Comparison of ENCODE assay signal across 1 cellular context in genomic region chr10:74826142-74827044, GRCh38.
TF ChIP-seq lines count a peak whose summit lies in the region.

Gene KAT6B, plus strand, starts transcription at chr10:74826600. Its CDS starts 16,258 bp downstream, at chr10:74842858.

TF ChIP-seq in HepG2, 621 proteins besides CTCF, POLR2A, EP300 and RAD21 (continued from another document and continues in another):
- peak; percentile 77; the same call in 1 of the 2 replicates for TF ChIP-seq THAP9 (CRISPR knock-in tag; IDR thresholded peaks at IDR 0.05; ENCODE audit: borderline replicate concordance)
- TF ChIP-seq ZNF878 (CRISPR knock-in tag; IDR thresholded peaks at IDR 0.05), result no peak
- TF ChIP-seq ZNF781 (CRISPR knock-in tag; IDR thresholded peaks at IDR 0.05; ENCODE audit: borderline replicate concordance, not compliant biosample characterization), result no peak
- no peak for TF ChIP-seq MED13 (CRISPR knock-in tag; IDR thresholded peaks at IDR 0.05)
- TF ChIP-seq ZC3H4 (CRISPR knock-in tag; IDR thresholded peaks at IDR 0.05; ENCODE audit: borderline replicate concordance), result peak; percentile 25; the same call in 1 of the 2 replicates
- TF ChIP-seq ZNF687 (CRISPR knock-in tag; IDR thresholded peaks at IDR 0.05), result peak; percentile 62
- TF ChIP-seq FOXA3 (CRISPR knock-in tag; IDR thresholded peaks at IDR 0.05), result peak; percentile 24; the same call in 1 of the 2 replicates
- 0 out of 2 replicates have a peak, but pooled peaks have one; percentile 44 for TF ChIP-seq ZNF850 (CRISPR knock-in tag; conservative IDR thresholded peaks at IDR 0.05)
- no peak for TF ChIP-seq NRL (CRISPR knock-in tag; IDR thresholded peaks at IDR 0.05; ENCODE audit: borderline replicate concordance)
- TF ChIP-seq CHD2 (IDR thresholded peaks at IDR 0.05; ENCODE audit: low read depth, low read length), result peak; percentile 70
- TF ChIP-seq, protein P1, sequence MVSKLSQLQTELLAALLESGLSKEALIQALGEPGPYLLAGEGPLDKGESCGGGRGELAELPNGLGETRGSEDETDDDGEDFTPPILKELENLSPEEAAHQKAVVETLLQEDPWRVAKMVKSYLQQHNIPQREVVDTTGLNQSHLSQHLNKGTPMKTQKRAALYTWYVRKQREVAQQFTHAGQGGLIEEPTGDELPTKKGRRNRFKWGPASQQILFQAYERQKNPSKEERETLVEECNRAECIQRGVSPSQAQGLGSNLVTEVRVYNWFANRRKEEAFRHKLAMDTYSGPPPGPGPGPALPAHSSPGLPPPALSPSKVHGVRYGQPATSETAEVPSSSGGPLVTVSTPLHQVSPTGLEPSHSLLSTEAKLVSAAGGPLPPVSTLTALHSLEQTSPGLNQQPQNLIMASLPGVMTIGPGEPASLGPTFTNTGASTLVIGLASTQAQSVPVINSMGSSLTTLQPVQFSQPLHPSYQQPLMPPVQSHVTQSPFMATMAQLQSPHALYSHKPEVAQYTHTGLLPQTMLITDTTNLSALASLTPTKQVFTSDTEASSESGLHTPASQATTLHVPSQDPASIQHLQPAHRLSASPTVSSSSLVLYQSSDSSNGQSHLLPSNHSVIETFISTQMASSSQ (IDR thresholded peaks at IDR 0.05; ENCODE audit: low read depth), result no peak
- TF ChIP-seq, protein P1 (CRISPR knock-in tag; IDR thresholded peaks at IDR 0.05; ENCODE audit: borderline replicate concordance), result no peak
- TF ChIP-seq ZNF83 (CRISPR knock-in tag; IDR thresholded peaks at IDR 0.05; ENCODE audit: borderline replicate concordance), result no peak
- no peak for TF ChIP-seq FOSL1 (CRISPR knock-in tag; IDR thresholded peaks at IDR 0.05; ENCODE audit: borderline replicate concordance)
- TF ChIP-seq ZFP90 (CRISPR knock-in tag; IDR thresholded peaks at IDR 0.05; ENCODE audit: borderline replicate concordance), result no peak
- no peak for TF ChIP-seq ZSCAN12 (CRISPR knock-in tag; IDR thresholded peaks at IDR 0.05)
- no peak for TF ChIP-seq ZMAT5 (CRISPR knock-in tag; IDR thresholded peaks at IDR 0.05; ENCODE audit: borderline replicate concordance, low read depth)
- TF ChIP-seq GZF1 (CRISPR knock-in tag; IDR thresholded peaks at IDR 0.05), result no peak
- peak; percentile 97 for TF ChIP-seq NFYC (CRISPR knock-in tag; IDR thresholded peaks at IDR 0.05)
- peak; percentile 49 for TF ChIP-seq XRCC5 (optimal IDR thresholded peaks at IDR 0.05; ENCODE audit: low read length)
- no peak for TF ChIP-seq RFXAP (CRISPR knock-in tag; IDR thresholded peaks at IDR 0.05; ENCODE audit: borderline replicate concordance)
- TF ChIP-seq, protein P2, sequence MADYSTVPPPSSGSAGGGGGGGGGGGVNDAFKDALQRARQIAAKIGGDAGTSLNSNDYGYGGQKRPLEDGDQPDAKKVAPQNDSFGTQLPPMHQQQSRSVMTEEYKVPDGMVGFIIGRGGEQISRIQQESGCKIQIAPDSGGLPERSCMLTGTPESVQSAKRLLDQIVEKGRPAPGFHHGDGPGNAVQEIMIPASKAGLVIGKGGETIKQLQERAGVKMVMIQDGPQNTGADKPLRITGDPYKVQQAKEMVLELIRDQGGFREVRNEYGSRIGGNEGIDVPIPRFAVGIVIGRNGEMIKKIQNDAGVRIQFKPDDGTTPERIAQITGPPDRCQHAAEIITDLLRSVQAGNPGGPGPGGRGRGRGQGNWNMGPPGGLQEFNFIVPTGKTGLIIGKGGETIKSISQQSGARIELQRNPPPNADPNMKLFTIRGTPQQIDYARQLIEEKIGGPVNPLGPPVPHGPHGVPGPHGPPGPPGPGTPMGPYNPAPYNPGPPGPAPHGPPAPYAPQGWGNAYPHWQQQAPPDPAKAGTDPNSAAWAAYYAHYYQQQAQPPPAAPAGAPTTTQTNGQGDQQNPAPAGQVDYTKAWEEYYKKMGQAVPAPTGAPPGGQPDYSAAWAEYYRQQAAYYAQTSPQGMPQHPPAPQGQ (CRISPR knock-in tag; IDR thresholded peaks at IDR 0.05; ENCODE audit: borderline replicate concordance), result no peak
- TF ChIP-seq ZNF570 (CRISPR knock-in tag; IDR thresholded peaks at IDR 0.05; ENCODE audit: borderline replicate concordance), result no peak
- TF ChIP-seq, protein P3, sequence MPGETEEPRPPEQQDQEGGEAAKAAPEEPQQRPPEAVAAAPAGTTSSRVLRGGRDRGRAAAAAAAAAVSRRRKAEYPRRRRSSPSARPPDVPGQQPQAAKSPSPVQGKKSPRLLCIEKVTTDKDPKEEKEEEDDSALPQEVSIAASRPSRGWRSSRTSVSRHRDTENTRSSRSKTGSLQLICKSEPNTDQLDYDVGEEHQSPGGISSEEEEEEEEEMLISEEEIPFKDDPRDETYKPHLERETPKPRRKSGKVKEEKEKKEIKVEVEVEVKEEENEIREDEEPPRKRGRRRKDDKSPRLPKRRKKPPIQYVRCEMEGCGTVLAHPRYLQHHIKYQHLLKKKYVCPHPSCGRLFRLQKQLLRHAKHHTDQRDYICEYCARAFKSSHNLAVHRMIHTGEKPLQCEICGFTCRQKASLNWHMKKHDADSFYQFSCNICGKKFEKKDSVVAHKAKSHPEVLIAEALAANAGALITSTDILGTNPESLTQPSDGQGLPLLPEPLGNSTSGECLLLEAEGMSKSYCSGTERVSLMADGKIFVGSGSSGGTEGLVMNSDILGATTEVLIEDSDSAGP (CRISPR knock-in tag; IDR thresholded peaks at IDR 0.05; ENCODE audit: borderline replicate concordance), result 0 out of 2 replicates have a peak, but pooled peaks have one; percentile 32
- TF ChIP-seq FOXO1 (CRISPR knock-in tag; IDR thresholded peaks at IDR 0.05), result peak; percentile 22; the same call in 1 of the 2 replicates
- 0 out of 2 replicates have a peak, but pooled peaks have one; percentile 8 for TF ChIP-seq GFI1 (CRISPR knock-in tag; IDR thresholded peaks at IDR 0.05; ENCODE audit: borderline replicate concordance)
- TF ChIP-seq MIER3 (CRISPR knock-in tag; IDR thresholded peaks at IDR 0.05; ENCODE audit: borderline replicate concordance), result no peak
- TF ChIP-seq, protein P4, sequence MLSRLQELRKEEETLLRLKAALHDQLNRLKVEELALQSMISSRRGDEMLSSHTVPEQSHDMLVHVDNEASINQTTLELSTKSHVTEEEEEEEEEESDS (CRISPR knock-in tag; IDR thresholded peaks at IDR 0.05; ENCODE audit: borderline replicate concordance), result no peak
- TF ChIP-seq KAT7 (CRISPR knock-in tag; IDR thresholded peaks at IDR 0.05; ENCODE audit: borderline replicate concordance), result no peak
- TF ChIP-seq ZNF574 (CRISPR knock-in tag; IDR thresholded peaks at IDR 0.05), result peak; percentile 40; the same call in 1 of the 2 replicates
- TF ChIP-seq, protein P5, sequence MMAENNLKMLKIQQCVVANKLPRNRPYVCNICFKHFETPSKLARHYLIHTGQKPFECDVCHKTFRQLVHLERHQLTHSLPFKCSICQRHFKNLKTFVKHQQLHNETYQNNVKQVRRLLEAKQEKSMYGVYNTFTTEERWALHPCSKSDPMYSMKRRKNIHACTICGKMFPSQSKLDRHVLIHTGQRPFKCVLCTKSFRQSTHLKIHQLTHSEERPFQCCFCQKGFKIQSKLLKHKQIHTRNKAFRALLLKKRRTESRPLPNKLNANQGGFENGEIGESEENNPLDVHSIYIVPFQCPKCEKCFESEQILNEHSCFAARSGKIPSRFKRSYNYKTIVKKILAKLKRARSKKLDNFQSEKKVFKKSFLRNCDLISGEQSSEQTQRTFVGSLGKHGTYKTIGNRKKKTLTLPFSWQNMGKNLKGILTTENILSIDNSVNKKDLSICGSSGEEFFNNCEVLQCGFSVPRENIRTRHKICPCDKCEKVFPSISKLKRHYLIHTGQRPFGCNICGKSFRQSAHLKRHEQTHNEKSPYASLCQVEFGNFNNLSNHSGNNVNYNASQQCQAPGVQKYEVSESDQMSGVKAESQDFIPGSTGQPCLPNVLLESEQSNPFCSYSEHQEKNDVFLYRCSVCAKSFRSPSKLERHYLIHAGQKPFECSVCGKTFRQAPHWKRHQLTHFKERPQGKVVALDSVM (CRISPR knock-in tag; IDR thresholded peaks at IDR 0.05), result no peak
- peak; percentile 36; the same call in 1 of the 2 replicates for TF ChIP-seq POGZ (CRISPR knock-in tag; IDR thresholded peaks at IDR 0.05)
- TF ChIP-seq ZNF432 (CRISPR knock-in tag; IDR thresholded peaks at IDR 0.05; ENCODE audit: borderline replicate concordance), result no peak
- TF ChIP-seq PHF8 (CRISPR knock-in tag; IDR thresholded peaks at IDR 0.05), result peak; percentile 47
- peak; percentile 97 for TF ChIP-seq PBX2 (CRISPR knock-in tag; IDR thresholded peaks at IDR 0.05)
- TF ChIP-seq SKI (IDR thresholded peaks at IDR 0.05; ENCODE audit: partially characterized antibody), result peak; percentile 50
- no peak for TF ChIP-seq ZFP36L2 (CRISPR knock-in tag; IDR thresholded peaks at IDR 0.05)
